ENCODE assay signal across 2 cellular contexts in genomic region chr19:49892716-49893115, GRCh38.
TF ChIP-seq lines count a peak whose summit lies in the region.

No MANE protein-coding gene starts in this region.

TF ChIP-seq in HepG2, 621 proteins besides CTCF, POLR2A, EP300 and RAD21:
- TF ChIP-seq RNF2 (conservative IDR thresholded peaks at IDR 0.05; ENCODE audit: low read depth) = no peak
- peak; percentile 22 for TF ChIP-seq ZFP36 (IDR thresholded peaks at IDR 0.05; ENCODE audit: borderline replicate concordance, low read depth, low read length, partially characterized antibody)

TF ChIP-seq in WTC11, 78 proteins besides CTCF, POLR2A, EP300 and RAD21:
- no peak for TF ChIP-seq ATF3 (CRISPR knock-in tag; conservative IDR thresholded peaks at IDR 0.05)
- no peak for TF ChIP-seq ZNF232 (CRISPR knock-in tag; IDR thresholded peaks at IDR 0.05)
- TF ChIP-seq OVOL2 (CRISPR knock-in tag; IDR thresholded peaks at IDR 0.05; ENCODE audit: borderline replicate concordance) = no peak
- no peak for TF ChIP-seq RELA (CRISPR knock-in tag; IDR thresholded peaks at IDR 0.05; ENCODE audit: borderline replicate concordance)
- TF ChIP-seq ATF6 (CRISPR knock-in tag; IDR thresholded peaks at IDR 0.05) = no peak
- no peak for TF ChIP-seq HMGA2 (CRISPR knock-in tag; IDR thresholded peaks at IDR 0.05)
- no peak for TF ChIP-seq TEAD4 (CRISPR knock-in tag; IDR thresholded peaks at IDR 0.05)
- no peak for TF ChIP-seq MLX (CRISPR knock-in tag; IDR thresholded peaks at IDR 0.05)
- TF ChIP-seq NR2C2 (CRISPR knock-in tag; IDR thresholded peaks at IDR 0.05) = no peak
- no peak for TF ChIP-seq ZNF425 (CRISPR knock-in tag; conservative IDR thresholded peaks at IDR 0.05)
- TF ChIP-seq ETV6 (CRISPR knock-in tag; IDR thresholded peaks at IDR 0.05) = no peak
